Comparison of ENCODE assay signal across 13 cellular contexts in genomic region chr6:157831018-157831369, GRCh38. TPM values are rescaled to one million over a fixed set of nuclear protein-coding genes. Genes with fewer than 3 reads are reported as not detected.
A peak's percentile ranks its signal among the peaks of the same experiment; 100 is the strongest.
DNase-seq lines count a peak whose midpoint lies in the region; ATAC-seq, FAIRE-seq and TF ChIP-seq lines count a peak whose summit lies in the region.
"Had no signal": no experiment of that assay in that cellular context is flagged by ENCODE, and none has a peak within 500 bp of the region (broad histone marks: within the 10 kb centered on the region; RNA-seq: fewer than 3 reads in every experiment).

No MANE protein-coding gene starts in this region.

- H3K27ac ChIP-seq in CD4-positive, alpha-beta T cell (ENCODE audit: low read depth, low read length), result no peak overlapping the region
- peak overlapping the region; percentile 88 for H3K27ac ChIP-seq in angular gyrus (ENCODE audit: low read depth, low read length)
- peak overlapping the region; percentile 63 for H3K27ac ChIP-seq in mesendoderm (ENCODE audit: low read depth, low read length)

- no peak overlapping the region for H4K8ac ChIP-seq in mesendoderm (ENCODE audit: low read depth, low read length)

- H3K4ac ChIP-seq in mesendoderm (ENCODE audit: low read depth, low read length), result no peak overlapping the region

- no peak overlapping the region for H4K5ac ChIP-seq in mesendoderm (ENCODE audit: low read length)

- H3K36me3 Mint-ChIP-seq in CD4-positive, alpha-beta T cell (ENCODE audit: low read depth), result peaks cover 5% of the 10 kb centered on the region

- H3K79me2 ChIP-seq in mesendoderm (ENCODE audit: control insufficient read depth, insufficient read depth, low read length), result peaks cover 55% of the 10 kb centered on the region

- WGBS in mesendoderm (ENCODE audit: extremely low coverage, insufficient coverage, low lambda C conversion rate), result no CpG with 5 or more reads among the region's 2 CpGs

- CTCF ChIA-PET in CD4-positive, alpha-beta T cell (lab: Charles Lee), result interaction anchor here (1.4 kb wide), 1 partner anchor 43 kb away, joined by 4 read pairs; no protein-coding TSS in a partner anchor

- no peak for ATAC-seq in CD4-positive, alpha-beta T cell (ENCODE audit: poor library complexity)
- ATAC-seq in HG02840 (IDR thresholded peaks at IDR 0.05; ENCODE audit: low FRiP score, unreplicated experiment) (peak; percentile 13), GM18505 (IDR thresholded peaks at IDR 0.05; ENCODE audit: unreplicated experiment) (no peak), GM19351 (IDR thresholded peaks at IDR 0.05; ENCODE audit: unreplicated experiment) (no peak)

- intact Hi-C loops in CD4-positive, alpha-beta T cell (cut with DNase I, micrococcal nuclease), result no loop called here

- peak overlapping the region; percentile 38 for H2AK5ac ChIP-seq in mesendoderm (ENCODE audit: low read length)

- no peak for DNase-seq in CD4-positive, alpha-beta T cell
- DNase-seq in mesendoderm (no peak), COLO829 (ENCODE audit: low spot score) (no peak), GM12891 (ENCODE audit: insufficient read length, low spot score) (no peak)
- DNase-seq: activated CD8-positive, alpha-beta memory T cell treated with anti-CD3 and anti-CD28 coated beads for 24 hours; effector memory CD8-positive, alpha-beta T cell; NCI-H1436 treated with DMSO at 0.1 percent for 48 hours; stimulated activated CD4-positive, alpha-beta T cell treated with anti-CD3 and anti-CD28 coated beads, Interleukin-4, amount 100 ng/mL, for 4 hours had no signal

- H2BK120ac ChIP-seq in mesendoderm (ENCODE audit: low read depth, low read length), result peak overlapping the region; percentile 49

- H2BK15ac ChIP-seq in mesendoderm (replicated peaks; ENCODE audit: low read depth), result no peak overlapping the region

- H3K27ac Mint-ChIP-seq in CD4-positive, alpha-beta T cell, result no peak overlapping the region
- H3K27ac Mint-ChIP-seq: effector memory CD8-positive, alpha-beta T cell had no signal

- FAIRE-seq in GM12891 (lab: Jason Lieb, UNC), result no peak

- TF ChIP-seq POLR2A in GM18505 (IDR thresholded peaks at IDR 0.05; ENCODE audit: borderline replicate concordance, extremely low read depth, insufficient read depth, insufficient read length), result no peak
- TF ChIP-seq POLR2A in GM12891 (IDR thresholded peaks at IDR 0.05; ENCODE audit: low read depth, low read length), result no peak

- no peaks in the 10 kb centered on the region for H3K27me3 Mint-ChIP-seq in CD4-positive, alpha-beta T cell

- peak overlapping the region; percentile 21 for H3K4me2 ChIP-seq in mesendoderm (ENCODE audit: low read length)

- H3K36me3 ChIP-seq in mesendoderm (ENCODE audit: control insufficient read depth, insufficient read depth, low read length), result no peaks in the 10 kb centered on the region

- peak overlapping the region; percentile 46 for H3K9ac ChIP-seq in mesendoderm (ENCODE audit: low read length)

- no peak overlapping the region for H3K23ac ChIP-seq in mesendoderm (ENCODE audit: low read length)

- POLR2A ChIA-PET in CD4-positive, alpha-beta T cell (lab: Charles Lee), result interaction anchor here (1.3 kb wide), 1 partner anchor 32 kb away, joined by 4 read pairs; no protein-coding TSS in a partner anchor

- peaks cover 76% of the 10 kb centered on the region for H3K4me1 Mint-ChIP-seq in CD4-positive, alpha-beta T cell (ENCODE audit: low read depth)

- no peaks in the 10 kb centered on the region for H3K9me3 ChIP-seq in CD4-positive, alpha-beta T cell (ENCODE audit: control insufficient read depth, low read length)

- H3K18ac ChIP-seq in mesendoderm (ENCODE audit: low read length), result no peak overlapping the region

- peak overlapping the region; percentile 80 for H2BK5ac ChIP-seq in mesendoderm (ENCODE audit: low read length)

- H3K27me3 ChIP-seq in CD4-positive, alpha-beta T cell (ENCODE audit: control insufficient read depth, insufficient read depth, low read length), result no peaks in the 10 kb centered on the region
- H3K27me3 ChIP-seq in mesendoderm (ENCODE audit: insufficient read depth, low read length, poor library complexity), result no peaks in the 10 kb centered on the region

- peaks cover 19% of the 10 kb centered on the region for H3K4me1 ChIP-seq in mesendoderm (ENCODE audit: control insufficient read depth, low read depth, low read length)

- no peak for TF ChIP-seq CTCF in CD4-positive, alpha-beta T cell (IDR thresholded peaks at IDR 0.05)

- H3K4me3 Mint-ChIP-seq in CD4-positive, alpha-beta T cell, result peak overlapping the region; percentile 42

- no peaks in the 10 kb centered on the region for H3K9me3 Mint-ChIP-seq in CD4-positive, alpha-beta T cell
- H3K9me3 Mint-ChIP-seq: effector memory CD8-positive, alpha-beta T cell had no signal

- H3K79me1 ChIP-seq in mesendoderm (ENCODE audit: low read length), result peaks cover 10% of the 10 kb centered on the region

- H3K4me3 ChIP-seq in mesendoderm (ENCODE audit: low read length), result no peak overlapping the region
- H3K4me3 ChIP-seq: lung had no signal

- H3K56ac ChIP-seq in mesendoderm (ENCODE audit: low read length), result peak overlapping the region; percentile 8

TF ChIP-seq in GM12891, 5 proteins besides CTCF, POLR2A, EP300 and RAD21:
- TF ChIP-seq PAX5 (IDR thresholded peaks at IDR 0.05; ENCODE audit: insufficient read depth, low read length, severe bottlenecking) (no peak), POU2F2 (IDR thresholded peaks at IDR 0.05; ENCODE audit: low read depth, low read length) (no peak), SPI1 (IDR thresholded peaks at IDR 0.05; ENCODE audit: low read depth, low read length) (no peak), POLR2AphosphoS5 (IDR thresholded peaks at IDR 0.05; ENCODE audit: low read depth, low read length) (no peak), TAF1 (IDR thresholded peaks at IDR 0.05; ENCODE audit: low read depth, low read length) (no peak)

RNA-seq across cellular contexts. Expression of gene SNX9, which starts 7.9 kb away (rescaled TPM):
- total RNA-seq in CD4-positive, alpha-beta T cell, result 10 to 100 TPM; 46.6 to 48.5 TPM
- polyA plus RNA-seq in mesendoderm (2013, experiment 1 of 2), result 28.5 TPM
- 29.3 TPM for polyA plus RNA-seq in mesendoderm (2013, experiment 2 of 2)
- 1.6 TPM for polyA plus RNA-seq in GM12891 (2012; ENCODE audit: low read depth, missing spikeins)
